19 cellular contexts compared by ENCODE assay signal in the genomic region with DNA sequence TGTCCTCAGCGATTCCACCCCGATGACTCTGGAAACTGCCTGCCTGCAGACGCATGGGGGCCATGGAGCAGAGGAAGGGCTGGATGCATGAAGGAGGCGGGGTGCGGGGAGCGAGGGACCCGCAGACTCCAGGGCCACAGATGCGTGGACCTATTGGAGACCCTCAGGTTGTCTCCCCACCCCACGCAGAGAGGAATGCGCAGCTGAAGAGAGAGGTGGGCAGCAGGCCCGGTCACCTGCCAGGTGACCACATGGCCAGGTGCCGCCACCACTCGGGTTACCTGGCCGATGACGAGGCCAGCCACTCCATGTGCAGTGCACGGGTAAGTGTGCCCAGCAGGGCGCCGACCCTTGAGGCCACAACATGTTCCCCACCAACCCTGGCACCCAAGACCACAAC.
"Had no signal": no experiment of that assay in that cellular context is flagged by ENCODE, and none has a peak within 500 bp of the region (broad histone marks: within the 10 kb centered on the region; RNA-seq: fewer than 3 reads in every experiment).

No MANE protein-coding gene starts in this region.

- DNase-seq: amygdala; MM.1S; NCI-H1105; NCI-H187; NCI-H2081; NCI-H510A treated with DMSO at 0.1 percent for 48 hours; NK-92 treated with Interleukin-12 subunit alpha and Interleukin-12 subunit beta, amount 100 ng/mL, for 24 hours had no signal

- H3K27ac Mint-ChIP-seq: activated CD8-positive, alpha-beta T cell treated with anti-CD3 and anti-CD28 coated beads, Interleukin-2, amount 10 ng/mL, durations not matched to agents 7 days and 5 days; brain had no signal

- H3K4me2 ChIP-seq: SK-N-SH had no signal

- H3K9me3 Mint-ChIP-seq: activated naive CD4-positive, alpha-beta T cell treated with anti-CD3 and anti-CD28 coated beads, Interleukin-2, amount 50 U/mL, for 72 hours; activated T-cell treated with anti-CD3 and anti-CD28 coated beads, Interleukin-2, amount 50 U/mL, for 24 hours; activated T-helper 1 cell treated with anti-CD3 and anti-CD28 coated beads, Interleukin-12 subunit alpha, Interleukin-12 subunit beta, Interleukin-2, Interleukin-4 antibody, amounts not matched to agents 30 ng/mL and 10 ng/mL and 1 ng/mL, durations not matched to agents 14 hours and 24 hours and 36 hours; brain; central memory CD8-positive, alpha-beta T cell had no signal

- H3K9ac ChIP-seq: SK-N-SH had no signal

- H3K9me3 ChIP-seq: Peyer's patch, SJCRH30, SK-N-SH had no signal

- H3K4me1 ChIP-seq: SJCRH30 had no signal

- H3K36me3 ChIP-seq: SJCRH30 had no signal

- H3K4me3 ChIP-seq: Peyer's patch, SJCRH30 had no signal

- H3K4me3 Mint-ChIP-seq: activated CD8-positive, alpha-beta memory T cell treated with anti-CD3 and anti-CD28 coated beads, Interleukin-2, amount 10 ng/mL, durations not matched to agents 7 days and 5 days; activated CD8-positive, alpha-beta T cell treated with anti-CD3 and anti-CD28 coated beads, Interleukin-2, amount 10 ng/mL, durations not matched to agents 7 days and 5 days; activated T-cell treated with anti-CD3 and anti-CD28 coated beads, Interleukin-2, amount 50 U/mL, for 24 hours; brain; central memory CD8-positive, alpha-beta T cell had no signal

- H3K27ac ChIP-seq: Peyer's patch, RWPE1, SJCRH30, VCaP had no signal

- H3K27me3 Mint-ChIP-seq: activated CD8-positive, alpha-beta memory T cell treated with anti-CD3 and anti-CD28 coated beads, Interleukin-2, amount 10 ng/mL, durations not matched to agents 7 days and 5 days; activated T-cell treated with anti-CD3 and anti-CD28 coated beads, Interleukin-2, amount 50 U/mL, for 24 hours; central memory CD8-positive, alpha-beta T cell had no signal

- H3K27me3 ChIP-seq: Peyer's patch, SJCRH30 had no signal

- H3K9me2 ChIP-seq: SK-N-SH had no signal
